In genomic region chr7:132084776-132085388, GRCh38 we compare ENCODE assay signal across 19 cellular contexts.
DNase-seq lines count a peak whose midpoint lies in the region; ATAC-seq and TF ChIP-seq lines count a peak whose summit lies in the region.
"Had no signal": no experiment of that assay in that cellular context is flagged by ENCODE, and none has a peak within 500 bp of the region (broad histone marks: within the 10 kb centered on the region; RNA-seq: fewer than 3 reads in every experiment).

No MANE protein-coding gene starts in this region.

- POLR2A ChIA-PET in A673 (lab: Charles Lee; ENCODE audit: low non-redundant PET) = no interaction called here

- TF ChIP-seq CTCF in A673 (conservative IDR thresholded peaks at IDR 0.05; ENCODE audit: low read depth, low read length) (no peak), heart left ventricle (IDR thresholded peaks at IDR 0.05) (no peak), right atrium auricular region (IDR thresholded peaks at IDR 0.05) (no peak)

- no peaks in the 10 kb centered on the region for H3K4me1 ChIP-seq in A673 (ENCODE audit: insufficient read depth, low read length, poor library complexity, severe bottlenecking)
- peaks cover 0 to 5% of the 10 kb centered on the region in 2 donors for H3K4me1 ChIP-seq in aorta (ENCODE audit: control insufficient read depth in 1 of 2, insufficient read depth in 2 of 2, low read length in 2 of 2)
- peaks cover 0 to 24% (median 12%) of the 10 kb centered on the region in 12 donors for H3K4me1 ChIP-seq in heart left ventricle
- peaks cover 0 to 13% of the 10 kb centered on the region in 2 donors for H3K4me1 ChIP-seq in right atrium auricular region
- H3K4me1 ChIP-seq: parathyroid adenoma had no signal

- H3K9me3 ChIP-seq in A673 (ENCODE audit: low read depth, low read length, poor library complexity, severe bottlenecking) (no peaks in the 10 kb centered on the region), aorta (ENCODE audit: control insufficient read depth, low read length) (no peaks in the 10 kb centered on the region), heart left ventricle (no peaks in the 10 kb centered on the region), right atrium auricular region (no peaks in the 10 kb centered on the region)
- H3K9me3 ChIP-seq: esophagus squamous epithelium had no signal

- no peak overlapping the region for H3K4me3 ChIP-seq in A673 (ENCODE audit: low read depth, low read length, poor library complexity, severe bottlenecking)
- no peak overlapping the region for H3K4me3 ChIP-seq in aorta (ENCODE audit: low read length in 2 of 2)
- no peak overlapping the region for H3K4me3 ChIP-seq in heart left ventricle
- H3K4me3 ChIP-seq in right atrium auricular region = no peak overlapping the region
- H3K4me3 ChIP-seq: esophagus squamous epithelium had no signal

- DNase-seq in A673 (ENCODE audit: low spot score) = peak; percentile 27
- DNase-seq in HT1080 (ENCODE audit: low read depth) = peak; percentile 35
- peak; percentile 11 for DNase-seq in iris pigment epithelial cell (ENCODE audit: low read depth)
- no peak for DNase-seq in aorta
- DNase-seq in heart left ventricle = no peak
- DNase-seq in right atrium auricular region (ENCODE audit: low spot score) = no peak
- DNase-seq: activated CD4-positive, alpha-beta T cell treated with anti-CD3 and anti-CD28 coated beads, Interleukin-2, amount 10 ng/mL, durations not matched to agents 7 days and 5 days; esophagus squamous epithelium; hypothalamus; left ventricle myocardium superior; naive B cell; NCI-H1105; NCI-H2171; SIG-M5; stimulated activated naive CD4-positive, alpha-beta T cell treated with Interleukin-2 at 50 U/mL for 16 hours; T1000 had no signal

- no TSS peak for BruUV-seq in A673 (replicated peaks; lab: Mats Ljungman, UMichigan)

- CTCF ChIA-PET in A673 (lab: Charles Lee) = no interaction called here

- TF ChIP-seq POLR2A in heart left ventricle (IDR thresholded peaks at IDR 0.05) = no peak

- 80 to 92% methylated on average over 8 of the region's 8 CpGs for WGBS in aorta, 2 donors
- 76 to 89% (median 78%) methylated on average over 8 of the region's 8 CpGs for WGBS in heart left ventricle, 4 donors

- no peak overlapping the region for H3K27ac ChIP-seq in A673 (ENCODE audit: low read depth, low read length, poor library complexity, severe bottlenecking)
- no peak overlapping the region for H3K27ac ChIP-seq in aorta (ENCODE audit: low read depth in 1 of 2, low read length in 2 of 2)
- H3K27ac ChIP-seq in heart left ventricle = no peak overlapping the region
- no peak overlapping the region for H3K27ac ChIP-seq in right atrium auricular region
- H3K27ac ChIP-seq: esophagus squamous epithelium, parathyroid adenoma had no signal

- peaks cover 3% of the 10 kb centered on the region for H3K27me3 ChIP-seq in A673 (replicated peaks; ENCODE audit: insufficient read depth, low read depth, low read length, poor library complexity)
- H3K27me3 ChIP-seq in aorta (ENCODE audit: control insufficient read depth in 1 of 2, insufficient read depth in 2 of 2, low read length in 1 of 2) = no peaks in the 10 kb centered on the region
- H3K27me3 ChIP-seq in heart left ventricle = no peaks in the 10 kb centered on the region
- H3K27me3 ChIP-seq in right atrium auricular region = no peaks in the 10 kb centered on the region

- ATAC-seq in SK-N-SH treated with all-trans-retinoic acid at 6 μM for 48 hours = peak; percentile 46
- no peak for ATAC-seq in aorta (ENCODE audit: low FRiP score)
- ATAC-seq in heart left ventricle = no peak
- no peak for ATAC-seq in HG02884 (IDR thresholded peaks at IDR 0.05; ENCODE audit: unreplicated experiment)
- ATAC-seq: left ventricle myocardium superior had no signal

- intact Hi-C loops in A673 (cut with micrococcal nuclease; ENCODE audit: unreplicated experiment) (no loop called here), aorta (cut with DNase I) (no loop called here), heart left ventricle (cut with DNase I) (loop anchor here in 1 of 10 donors (5.0 kb wide), 1 partner anchor 62 kb away; no protein-coding TSS in a partner anchor)

- H3K36me3 ChIP-seq in A673 (ENCODE audit: insufficient read depth, low read length, poor library complexity, severe bottlenecking) = no peaks in the 10 kb centered on the region
- H3K36me3 ChIP-seq in aorta (ENCODE audit: control insufficient read depth in 1 of 2, insufficient read depth in 2 of 2, low read length in 1 of 2) = no peaks in the 10 kb centered on the region
- no peaks in the 10 kb centered on the region for H3K36me3 ChIP-seq in heart left ventricle
- no peaks in the 10 kb centered on the region for H3K36me3 ChIP-seq in right atrium auricular region
- H3K36me3 ChIP-seq: esophagus squamous epithelium had no signal

TF ChIP-seq in SK-N-SH treated with all-trans-retinoic acid at 6 μM for 48 hours, 23 proteins besides CTCF, POLR2A, EP300 and RAD21:
- TF ChIP-seq CSDC2 (CRISPR knock-in tag; IDR thresholded peaks at IDR 0.05) (no peak), ESRRG (CRISPR knock-in tag; IDR thresholded peaks at IDR 0.05) (no peak), ZNF565 (CRISPR knock-in tag; conservative IDR thresholded peaks at IDR 0.05; ENCODE audit: low read depth) (no peak), ARNTL (CRISPR knock-in tag; IDR thresholded peaks at IDR 0.05; ENCODE audit: borderline replicate concordance, low read depth) (no peak), GLIS3 (CRISPR knock-in tag; IDR thresholded peaks at IDR 0.05) (no peak), TSHZ2 (CRISPR knock-in tag; IDR thresholded peaks at IDR 0.05) (no peak), ZNF8 (CRISPR knock-in tag; IDR thresholded peaks at IDR 0.05) (no peak), CSRNP3 (CRISPR knock-in tag; IDR thresholded peaks at IDR 0.05) (no peak), TOX (CRISPR knock-in tag; IDR thresholded peaks at IDR 0.05; ENCODE audit: borderline replicate concordance) (no peak)

Comparison
In these comparisons a context has a peak if more than half of its experiments do, and no peak if none do; other contexts are left out.
1. DNase-seq: peak in A673 (single experiment), HT1080 (single experiment) and iris pigment epithelial cell (single experiment); none in aorta (0 of 2), heart left ventricle (0 of 5) and right atrium auricular region (single experiment).